10 cellular contexts compared by ENCODE assay signal in the genomic region with DNA sequence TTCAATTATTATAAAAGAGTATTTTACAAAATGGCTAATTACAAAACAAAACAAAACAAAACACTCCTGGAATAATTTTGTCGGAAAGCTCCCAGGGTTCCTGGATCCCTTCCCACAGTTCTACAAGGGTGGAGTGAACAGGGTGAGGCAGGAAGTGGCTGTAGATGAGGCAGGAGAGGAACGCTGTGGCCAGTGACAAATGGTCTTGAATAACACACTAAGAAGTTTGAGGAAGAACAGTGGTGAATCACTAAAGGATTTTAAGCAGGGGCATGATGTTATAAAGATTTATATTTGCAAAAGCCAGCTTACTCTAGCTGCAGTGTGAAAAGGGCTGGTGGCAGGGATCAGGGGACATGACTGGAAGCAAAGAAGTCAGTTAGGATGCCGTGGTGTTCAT. TPM values are rescaled to one million over a fixed set of nuclear protein-coding genes. Genes with fewer than 3 reads are reported as not detected.
DNase-seq lines count a peak whose midpoint lies in the region.
"Had no signal": no experiment of that assay in that cellular context is flagged by ENCODE, and none has a peak within 500 bp of the region (broad histone marks: within the 10 kb centered on the region; RNA-seq: fewer than 3 reads in every experiment).

No MANE protein-coding gene starts in this region.

- DNase-seq in ELR (ENCODE audit: low read depth) (peak; percentile 94), M059J (ENCODE audit: low read depth) (peak; percentile 91), dermis blood vessel endothelial cell (peak; percentile 34), non-pigmented ciliary epithelial cell (ENCODE audit: low read depth) (peak; percentile 69), NAMALWA (ENCODE audit: low spot score) (no peak), germinal center (ENCODE audit: low spot score) (no peak)
- no peak for DNase-seq in NK-92 treated with Interleukin-12 subunit alpha and Interleukin-12 subunit beta, amount 100 ng/mL, for 24 hours (lab: John Stamatoyannopoulos, UW)
- DNase-seq: NCI-H1694 treated with DMSO at 0.1 percent for 48 hours had no signal

RNA-seq across cellular contexts. Expression of a gene that starts 33.8 kb away (rescaled TPM):
- not detected in 2 replicates for total RNA-seq in M059J (2014; rRNA removed; shearing (Covaris generic))
- total RNA-seq in dermis blood vessel endothelial cell, result 0.17 TPM in 1 of 2 replicates, not detected in the other
- total RNA-seq: kidney epithelial cell had no signal

RNA-seq across cellular contexts. Expression of a gene that starts 41.5 kb away (rescaled TPM):
- total RNA-seq in M059J (2014; rRNA removed; shearing (Covaris generic)), result not detected in 2 replicates
- not detected in 2 replicates for total RNA-seq in dermis blood vessel endothelial cell
- total RNA-seq: kidney epithelial cell, prostate gland had no signal

RNA-seq across cellular contexts. Expression of a gene that starts 48.1 kb away (rescaled TPM):
- total RNA-seq in M059J (2014; rRNA removed; shearing (Covaris generic)), result not detected in 2 replicates
- total RNA-seq in dermis blood vessel endothelial cell, result not detected in 2 replicates
- total RNA-seq: kidney epithelial cell, prostate gland had no signal

Comparison
In these comparisons a context has a peak if more than half of its experiments do, and no peak if none do; other contexts are left out.
1. DNase-seq: peak in ELR (single experiment), M059J (single experiment), dermis blood vessel endothelial cell (single experiment) and non-pigmented ciliary epithelial cell (single experiment); none in NK-92 treated with Interleukin-12 subunit alpha and Interleukin-12 subunit beta, amount 100 ng/mL, for 24 hours (single experiment), NAMALWA (single experiment) and germinal center (single experiment).